Comparison of ENCODE assay signal across 7 cellular contexts in genomic region chr16:10743610-10744369, GRCh38. TPM values are rescaled to one million over a fixed set of nuclear protein-coding genes. Genes with fewer than 3 reads are reported as not detected.
DNase-seq lines count a peak whose midpoint lies in the region; ATAC-seq and TF ChIP-seq lines count a peak whose summit lies in the region.

TSS of gene NUBP1 (plus strand) at chr16:10743842. CDS start at chr16:10743864, 22 bp downstream.

- peak; percentile 92 for DNase-seq in NCI-H2029 (lab: John Stamatoyannopoulos, UW)
- DNase-seq in T-helper 22 cell (ENCODE audit: low read depth), result peak; percentile 96
- DNase-seq in astrocyte of the cerebellum (ENCODE audit: low read depth), result peak; percentile 95
- DNase-seq in hepatic stellate cell (ENCODE audit: low spot score), result peak; percentile 96
- peak; percentile 93 for DNase-seq in renal cortical epithelial cell (ENCODE audit: low read depth)

- ATAC-seq in GM18502 (IDR thresholded peaks at IDR 0.05; ENCODE audit: poor library complexity, unreplicated experiment), result peak; percentile 82
- peak; percentile 84 for ATAC-seq in HG02970 (IDR thresholded peaks at IDR 0.05; ENCODE audit: low FRiP score, unreplicated experiment)

- in situ Hi-C loops in astrocyte of the cerebellum (cut with HindIII; ENCODE audit: low sequenced_read_pairs), result loop anchor here (25.0 kb wide), 1 partner anchor 206 kb away; no protein-coding TSS in a partner anchor

- TF ChIP-seq CTCF in astrocyte of the cerebellum (IDR thresholded peaks at IDR 0.05; ENCODE audit: low read depth, low read length, missing control alignments), result no peak

- peak within 1 kb of the TSS; percentile 58 for H3K4me3 ChIP-seq in astrocyte of the cerebellum (ENCODE audit: low read depth, low read length)

RNA-seq across cellular contexts. Expression of gene NUBP1, which starts in this region (rescaled TPM):
- total RNA-seq in renal cortical epithelial cell, result 21.9 and 22.5 TPM in 2 replicates

Comparison
In these comparisons a context has a peak if more than half of its experiments do, and no peak if none do; other contexts are left out.
1. Peak in every context shown above with its lines: DNase-seq, ATAC-seq and H3K4me3 ChIP-seq.